In the genomic region with DNA sequence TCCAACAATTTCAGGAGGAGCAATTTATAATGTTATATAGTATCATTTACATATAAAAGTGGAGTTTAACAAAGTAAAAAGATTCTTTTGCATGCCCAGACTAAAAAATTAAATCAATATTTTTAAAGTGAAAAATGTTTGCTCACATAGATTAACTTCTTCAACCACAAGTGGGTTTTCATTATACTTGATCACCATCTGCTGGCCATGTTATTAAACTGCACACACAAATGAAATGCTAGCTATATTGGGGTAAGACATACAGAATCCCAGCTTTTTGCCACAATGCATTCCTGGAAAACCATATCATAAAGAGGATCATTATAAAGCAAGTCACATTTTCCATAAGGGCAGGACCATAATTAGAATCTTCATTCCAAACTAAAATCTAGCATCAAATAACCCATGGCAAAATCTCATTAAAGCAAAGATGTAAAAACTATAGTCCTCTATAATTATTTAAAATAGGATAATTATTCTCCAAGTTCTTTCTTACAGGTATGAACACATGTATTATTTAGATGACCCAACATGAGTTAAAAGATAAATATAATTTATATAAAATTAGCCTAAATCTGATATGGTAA, we compare ENCODE assay signal across 9 cellular contexts. TPM values are rescaled to one million over a fixed set of nuclear protein-coding genes. Genes with fewer than 3 reads are reported as not detected.
DNase-seq lines count a peak whose midpoint lies in the region; ATAC-seq and TF ChIP-seq lines count a peak whose summit lies in the region.
"Had no signal": no experiment of that assay in that cellular context is flagged by ENCODE, and none has a peak within 500 bp of the region (broad histone marks: within the 10 kb centered on the region; RNA-seq: fewer than 3 reads in every experiment).

No MANE protein-coding gene starts in this region.

- in situ Hi-C loops in SK-MEL-5 (cut with HindIII; ENCODE audit: low pct_unique_long_range_greater_than_20kb, low sequenced_read_pairs) = no loop called here

- H3K27ac ChIP-seq in KMS-11 = no peak overlapping the region
- no peak overlapping the region for H3K27ac ChIP-seq in esophagus squamous epithelium

- no peaks in the 10 kb centered on the region for H4K20me1 ChIP-seq in KMS-11 (ENCODE audit: insufficient read depth)

- no peak for TF ChIP-seq POLR2A in esophagus squamous epithelium (IDR thresholded peaks at IDR 0.05)

- TF ChIP-seq CTCF in KMS-11 (conservative IDR thresholded peaks at IDR 0.05; ENCODE audit: low read depth, low read length) (peak; percentile 89), esophagus squamous epithelium (IDR thresholded peaks at IDR 0.05) (peak; percentile 47 to 79 (median 65)), osteocyte (IDR thresholded peaks at IDR 0.05) (peak; percentile 79)

- H3K79me2 ChIP-seq in KMS-11 (ENCODE audit: insufficient read depth, low read depth) = no peaks in the 10 kb centered on the region

- intact Hi-C loops in esophagus squamous epithelium (cut with DNase I) = loop anchor here (10.0 kb wide), 1 partner anchor 871 kb away; no protein-coding TSS in a partner anchor

- no peaks in the 10 kb centered on the region for H3K4me1 Mint-ChIP-seq in osteocyte (ENCODE audit: unreplicated experiment)

- no peaks in the 10 kb centered on the region for H3K9me3 Mint-ChIP-seq in osteocyte (ENCODE audit: unreplicated experiment)
- H3K9me3 Mint-ChIP-seq: stimulated activated naive CD8-positive, alpha-beta T cell treated with anti-CD3 and anti-CD28 coated beads, Interleukin-15, Interleukin-2, amounts not matched to agents 100 ng/mL and 50 ng/mL, for 24 hours had no signal

- H3K4me2 ChIP-seq in KMS-11 = no peak overlapping the region

- no peak overlapping the region for H3K27ac Mint-ChIP-seq in osteocyte (ENCODE audit: unreplicated experiment)
- H3K27ac Mint-ChIP-seq: stimulated activated naive CD8-positive, alpha-beta T cell treated with anti-CD3 and anti-CD28 coated beads, Interleukin-15, Interleukin-2, amounts not matched to agents 100 ng/mL and 50 ng/mL, for 24 hours had no signal

- no peak overlapping the region for H2AFZ ChIP-seq in KMS-11 (ENCODE audit: low read depth)

- no peaks in the 10 kb centered on the region for H3K9me3 ChIP-seq in esophagus squamous epithelium

- peaks cover 7% of the 10 kb centered on the region for H3K4me1 ChIP-seq in KMS-11 (ENCODE audit: low read depth, poor library complexity, severe bottlenecking)
- no peaks in the 10 kb centered on the region for H3K4me1 ChIP-seq in esophagus squamous epithelium

- ATAC-seq in GM21367 (IDR thresholded peaks at IDR 0.05; ENCODE audit: unreplicated experiment) (no peak), HG03039 (IDR thresholded peaks at IDR 0.05; ENCODE audit: unreplicated experiment) (no peak)

- no peak overlapping the region for H3K4me3 ChIP-seq in KMS-11 (IDR thresholded peaks at IDR 0.05; ENCODE audit: insufficient read depth, low read depth, low read length)
- H3K4me3 ChIP-seq in esophagus squamous epithelium = no peak overlapping the region

- DNase-seq in SIG-M5 treated with dmso at 0.1 percent for 504 hours (lab: John Stamatoyannopoulos, UW; ENCODE audit: unreplicated experiment) = peak; percentile 55
- DNase-seq in SIG-M5 (lab: John Stamatoyannopoulos, UW) = no peak
- peak; percentile 80 for DNase-seq in SK-MEL-5 (ENCODE audit: low read depth, low spot score)
- no peak for DNase-seq in esophagus squamous epithelium (lab: John Stamatoyannopoulos, UW)
- DNase-seq in osteocyte (ENCODE audit: extremely low spot score, unreplicated experiment) = no peak

- no peak overlapping the region for H3K9ac ChIP-seq in KMS-11

- H3K27me3 ChIP-seq in KMS-11 (ENCODE audit: insufficient read depth, low read depth) (no peaks in the 10 kb centered on the region), esophagus squamous epithelium (no peaks in the 10 kb centered on the region)

- peaks cover 10% of the 10 kb centered on the region for H3K36me3 Mint-ChIP-seq in osteocyte (ENCODE audit: unreplicated experiment)

- no peak overlapping the region for H3K4me3 Mint-ChIP-seq in osteocyte (ENCODE audit: unreplicated experiment)
- H3K4me3 Mint-ChIP-seq: stimulated activated naive CD8-positive, alpha-beta T cell treated with anti-CD3 and anti-CD28 coated beads, Interleukin-15, Interleukin-2, amounts not matched to agents 100 ng/mL and 50 ng/mL, for 24 hours had no signal

- H3K36me3 ChIP-seq in KMS-11 (ENCODE audit: insufficient read depth) (no peaks in the 10 kb centered on the region), esophagus squamous epithelium (no peaks in the 10 kb centered on the region)

- H3K27me3 Mint-ChIP-seq in osteocyte (ENCODE audit: unreplicated experiment) = no peaks in the 10 kb centered on the region
- H3K27me3 Mint-ChIP-seq: stimulated activated naive CD8-positive, alpha-beta T cell treated with anti-CD3 and anti-CD28 coated beads, Interleukin-15, Interleukin-2, amounts not matched to agents 100 ng/mL and 50 ng/mL, for 24 hours had no signal

RNA-seq across cellular contexts. Expression of gene CEP112, which starts 26.3 kb away (rescaled TPM):
- 3.0 and 6.7 TPM in 2 replicates for total RNA-seq in SK-MEL-5 (2014; rRNA removed; shearing (Covaris generic))
- polyA plus RNA-seq in SK-MEL-5 (2015; cell fraction: cytosol; rRNA removed) = 5.1 and 7.9 TPM in 2 replicates
- polyA plus RNA-seq in SK-MEL-5 (2015; cell fraction: nucleus; rRNA removed) = 7.6 and 11.2 TPM in 2 replicates
- total RNA-seq in esophagus squamous epithelium = 10 to 100 TPM in 1 of 4 donors, 1 to 10 TPM in 3; 2.5 to 10.9 (median 6.4) TPM
- 9.1 and 9.5 TPM in 2 replicates for total RNA-seq in osteocyte

Comparison
In these comparisons a context has a peak if more than half of its experiments do, and no peak if none do; other contexts are left out.
1. DNase-seq: peak in SIG-M5 treated with dmso at 0.1 percent for 504 hours (single experiment) and SK-MEL-5 (single experiment); none in SIG-M5 (single experiment), esophagus squamous epithelium (single experiment) and osteocyte (single experiment).
2. Peak in every context shown above with its lines, with median percentiles within 50 percentile points of each other: CTCF ChIP-seq.